In genomic region chr12:4763549-4763948, GRCh38 we compare ENCODE assay signal across 12 cellular contexts. TPM values are rescaled to one million over a fixed set of nuclear protein-coding genes. Genes with fewer than 3 reads are reported as not detected.
DNase-seq lines count a peak whose midpoint lies in the region; ATAC-seq, FAIRE-seq and TF ChIP-seq lines count a peak whose summit lies in the region.
"Had no signal": no experiment of that assay in that cellular context is flagged by ENCODE, and none has a peak within 500 bp of the region (broad histone marks: within the 10 kb centered on the region; RNA-seq: fewer than 3 reads in every experiment).

No MANE protein-coding gene starts in this region.

- no peaks in the 10 kb centered on the region for H3K36me3 Mint-ChIP-seq in activated T-helper 2 cell treated with anti-CD3 and anti-CD28 coated beads, Interferon-gamma antibody, Interleukin-2, Interleukin-4, amounts not matched to agents 10 μg/mL and 5 μg/mL and 100 μg/mL, durations not matched to agents 14 hours and 24 hours and 36 hours (ENCODE audit: low read depth)

- H2AK5ac ChIP-seq in neuronal stem cell (ENCODE audit: low read depth, low read length), result no peak overlapping the region

- H4K20me1 ChIP-seq in K562 (replicated peaks; ENCODE audit: control insufficient read depth, insufficient read depth, low read length), result no peaks in the 10 kb centered on the region

- no peak for FAIRE-seq in K562 (lab: Jason Lieb, UNC)
- no peak for FAIRE-seq in H54 (lab: Jason Lieb, UNC)

- peak in 1 of 2 experiments; percentile 26; a peak in 2 of 4 replicates for TF ChIP-seq RAD21 in K562 (CRISPR knock-in tag; conservative IDR thresholded peaks at IDR 0.05 in 1 of 2, IDR thresholded peaks at IDR 0.05 in 1 of 2)

- H2BK12ac ChIP-seq in neuronal stem cell (ENCODE audit: low read length), result no peak overlapping the region

- H3K4ac ChIP-seq in neuronal stem cell (ENCODE audit: low read length), result no peak overlapping the region

- H3K27me3 ChIP-seq in K562 (ENCODE audit: control insufficient read depth in 2 of 2, insufficient read depth in 2 of 2, low read length in 2 of 2), result peaks cover 0 to 2% of the 10 kb centered on the region in 2 experiments; a peak in 2 of 5 replicates
- no peaks in the 10 kb centered on the region for H3K27me3 ChIP-seq in neuronal stem cell (ENCODE audit: control insufficient read depth in 3 of 3, insufficient read depth in 3 of 3, low read depth in 1 of 3, low read length in 3 of 3)

- H3K9me1 ChIP-seq in K562 (ENCODE audit: control insufficient read depth, insufficient read depth, low read length), result no peaks in the 10 kb centered on the region

- peak; percentile 47 to 54 (median 49); a peak in 5 of 6 replicates for TF ChIP-seq CTCF in K562 (IDR thresholded peaks at IDR 0.05 in 2 of 3, conservative IDR thresholded peaks at IDR 0.05 in 1 of 3; ENCODE audit: insufficient read depth in 2 of 3, low read depth in 1 of 3, low read length in 3 of 3)

- H2AFZ ChIP-seq in K562 (ENCODE audit: low read depth, low read length), result peak overlapping the region; percentile 65
- no peak overlapping the region for H2AFZ ChIP-seq in neuronal stem cell (ENCODE audit: low read length)

- no peak overlapping the region for H2BK120ac ChIP-seq in neuronal stem cell (ENCODE audit: low read depth, low read length)

- ATAC-seq in K562 (peak; percentile 98), GM18502 (IDR thresholded peaks at IDR 0.05; ENCODE audit: poor library complexity, unreplicated experiment) (no peak)
- ATAC-seq: PC-3 had no signal

- H3K4me1 ChIP-seq in K562 (replicated peaks in 1 of 2; ENCODE audit: control insufficient read depth in 2 of 2, insufficient read depth in 2 of 2, low read length in 2 of 2) (peaks cover 0 to 6% of the 10 kb centered on the region in 2 experiments; a peak in 2 of 5 replicates), neuronal stem cell (ENCODE audit: control insufficient read depth in 2 of 2, insufficient read depth in 1 of 2, low read depth in 1 of 2, low read length in 2 of 2) (peaks cover 0 to 2% of the 10 kb centered on the region in 2 donors)

- no TSS peak for BruUV-seq in K562 (replicated peaks; lab: Mats Ljungman, UMichigan)

- no peaks in the 10 kb centered on the region for H3K79me2 ChIP-seq in K562 (ENCODE audit: control insufficient read depth, insufficient read depth, low read length)

- H3K4me2 ChIP-seq in K562 (ENCODE audit: insufficient read depth, low read length) (peak overlapping the region; percentile 60), neuronal stem cell (ENCODE audit: insufficient read depth, low read length, poor library complexity, severe bottlenecking) (no peak overlapping the region)

- CTCF ChIA-PET in K562 (lab: Yijun Ruan, JAX; ENCODE audit: low intra/inter-chr PET ratio), result no interaction called here

- TF ChIP-seq EP300 in K562 (IDR thresholded peaks at IDR 0.05; ENCODE audit: low read length), result no peak

- POLR2A ChIA-PET in K562 (lab: Yijun Ruan, JAX), result interaction anchor here (0.7 kb wide), 1 partner anchor 894 kb away, joined by 3 read pairs; no protein-coding TSS in a partner anchor

- TF ChIP-seq POLR2A in K562 (conservative IDR thresholded peaks at IDR 0.05) (no peak), H54 (IDR thresholded peaks at IDR 0.05; ENCODE audit: low read depth, low read length) (no peak)

- no peak overlapping the region for H4K91ac ChIP-seq in neuronal stem cell (ENCODE audit: low read depth, low read length, poor library complexity)

- H2BK5ac ChIP-seq in neuronal stem cell (ENCODE audit: low read length), result no peak overlapping the region

- no peaks in the 10 kb centered on the region for H3K9me3 Mint-ChIP-seq in activated T-helper 2 cell treated with anti-CD3 and anti-CD28 coated beads, Interferon-gamma antibody, Interleukin-2, Interleukin-4, amounts not matched to agents 10 μg/mL and 5 μg/mL and 100 μg/mL, durations not matched to agents 14 hours and 24 hours and 36 hours

- peak overlapping the region; percentile 63 for H3K18ac ChIP-seq in neuronal stem cell (ENCODE audit: low read length)

- H3K9ac ChIP-seq in K562 (ENCODE audit: insufficient read depth in 1 of 2, low read depth in 2 of 2, low read length in 2 of 2) (no peak overlapping the region), neuronal stem cell (ENCODE audit: low read depth, low read length, poor library complexity) (no peak overlapping the region)

- no peaks in the 10 kb centered on the region for H3K79me1 ChIP-seq in neuronal stem cell (ENCODE audit: low read depth, low read length)

- H3K36me3 ChIP-seq in K562 (ENCODE audit: control insufficient read depth, insufficient read depth, low read length), result no peaks in the 10 kb centered on the region
- H3K36me3 ChIP-seq in neuronal stem cell (replicated peaks in 1 of 2; ENCODE audit: control insufficient read depth in 2 of 2, insufficient read depth in 2 of 2, low read length in 2 of 2), result peaks cover 9 to 34% of the 10 kb centered on the region in 2 donors

- no peak overlapping the region for H3K4me3 Mint-ChIP-seq in activated T-helper 2 cell treated with anti-CD3 and anti-CD28 coated beads, Interferon-gamma antibody, Interleukin-2, Interleukin-4, amounts not matched to agents 10 μg/mL and 5 μg/mL and 100 μg/mL, durations not matched to agents 14 hours and 24 hours and 36 hours (ENCODE audit: low read depth)

- peaks cover 5% of the 10 kb centered on the region for H3K27me3 Mint-ChIP-seq in activated T-helper 2 cell treated with anti-CD3 and anti-CD28 coated beads, Interferon-gamma antibody, Interleukin-2, Interleukin-4, amounts not matched to agents 10 μg/mL and 5 μg/mL and 100 μg/mL, durations not matched to agents 14 hours and 24 hours and 36 hours (ENCODE audit: low read depth)

- no peak overlapping the region for H4K8ac ChIP-seq in neuronal stem cell (ENCODE audit: low read depth, low read length)

- peak; percentile 3 for DNase-seq in EH (ENCODE audit: low read depth)
- peak; percentile 63 for DNase-seq in NCI-H187 treated with DMSO at 0.1 percent for 48 hours (lab: John Stamatoyannopoulos, UW)
- DNase-seq in K562 (ENCODE audit: extremely low read depth in 1 of 4, low spot score in 3 of 4), result peak; percentile 51 to 60 (median 54)
- peak; percentile 61 for DNase-seq in neuronal stem cell (ENCODE audit: low spot score)
- no peak for DNase-seq in H54 (ENCODE audit: insufficient read length, low spot score)
- no peak for DNase-seq in activated T-helper 2 cell treated with anti-CD3 and anti-CD28 coated beads, Interferon-gamma antibody, Interleukin-2, Interleukin-4, amounts not matched to agents 10 μg/mL and 5 μg/mL and 100 μg/mL, durations not matched to agents 14 hours and 24 hours and 36 hours (ENCODE audit: low spot score)
- no peak for DNase-seq in hepatic stellate cell (ENCODE audit: low spot score)
- DNase-seq: cortex of kidney, left cardiac atrium, PC-3 had no signal

- H3K4me1 Mint-ChIP-seq in activated T-helper 2 cell treated with anti-CD3 and anti-CD28 coated beads, Interferon-gamma antibody, Interleukin-2, Interleukin-4, amounts not matched to agents 10 μg/mL and 5 μg/mL and 100 μg/mL, durations not matched to agents 14 hours and 24 hours and 36 hours (ENCODE audit: low read depth), result peaks cover 4% of the 10 kb centered on the region

- intact Hi-C loops in K562 (cut with micrococcal nuclease), result no loop called here
- intact Hi-C loops in activated T-helper 2 cell treated with anti-CD3 and anti-CD28 coated beads, Interferon-gamma antibody, Interleukin-2, Interleukin-4, amounts not matched to agents 10 μg/mL and 5 μg/mL and 100 μg/mL, durations not matched to agents 14 hours and 24 hours and 36 hours (cut with micrococcal nuclease), result no loop called here

- in situ Hi-C loops in K562 (cut with MboI), result no loop called here

- H3K23ac ChIP-seq in neuronal stem cell (ENCODE audit: low read depth, low read length, poor library complexity), result no peak overlapping the region

- H3K4me3 ChIP-seq in K562 (peak overlapping the region; percentile 5; the same call in 1 of the 2 replicates), neuronal stem cell (ENCODE audit: low read length in 2 of 2) (no peak overlapping the region)
- H3K4me3 ChIP-seq: skin epidermis had no signal

- no peak overlapping the region for H3K27ac Mint-ChIP-seq in activated T-helper 2 cell treated with anti-CD3 and anti-CD28 coated beads, Interferon-gamma antibody, Interleukin-2, Interleukin-4, amounts not matched to agents 10 μg/mL and 5 μg/mL and 100 μg/mL, durations not matched to agents 14 hours and 24 hours and 36 hours

- WGBS in K562 (ENCODE audit: insufficient coverage, low coverage, missing lambda C conversion rate), result under 1% methylated on average over 11 of the region's 18 CpGs
- no CpG with 5 or more reads among the region's 18 CpGs for WGBS in neuronal stem cell (ENCODE audit: extremely low coverage in 2 of 2, insufficient read length in 2 of 2, insufficient replicate concordance in 1 of 2), 2 donors

- H3K27ac ChIP-seq in K562 (ENCODE audit: extremely low read depth, low read depth, low read length), result no peak overlapping the region
- H3K27ac ChIP-seq in neuronal stem cell (replicated peaks; ENCODE audit: low read length), result no peak overlapping the region
- H3K27ac ChIP-seq: skin epidermis had no signal

- H3K14ac ChIP-seq in neuronal stem cell (ENCODE audit: low read length), result no peak overlapping the region

- no peaks in the 10 kb centered on the region for H3K9me3 ChIP-seq in K562 (replicated peaks; ENCODE audit: control insufficient read depth, insufficient read depth, low read depth, low read length)
- no peaks in the 10 kb centered on the region for H3K9me3 ChIP-seq in neuronal stem cell (replicated peaks in 1 of 2; ENCODE audit: control insufficient read depth in 2 of 2, insufficient read depth in 1 of 2, low read depth in 1 of 2, low read length in 2 of 2)

- no peak overlapping the region for H2BK15ac ChIP-seq in neuronal stem cell (ENCODE audit: low read length)

RNA-seq across cellular contexts. Expression of gene GALNT8, which starts 43.3 kb away (rescaled TPM):
- total RNA-seq in K562 (2011; cell fraction: chromatin; rRNA removed; ENCODE audit: low replicate concordance), result 0.19 and 0.21 TPM in 2 replicates
- 0.17 and 0.26 TPM in 2 replicates for total RNA-seq in K562 (2011; cell fraction: nucleolus; rRNA removed)
- 0.99 TPM in 1 of 2 replicates, not detected in the other for total RNA-seq in K562 (2011; cell fraction: nucleoplasm; rRNA removed)
- total RNA-seq in K562 (2014; rRNA removed) (not detected in 2 replicates), K562 (2014; rRNA removed; fragmentation: Illumina TruSeq; extraction: Trizol) (0.11 TPM in 1 of 2 replicates, not detected in the other), K562 (2015; rRNA removed; fragmentation: Illumina TruSeq; extraction: Trizol) (not detected in 2 replicates), K562 (2021) (0.07 TPM in 1 of 2 replicates, not detected in the other)
- polyA plus RNA-seq in K562 (2011; rRNA removed) (0.07 TPM in 1 of 2 replicates, not detected in the other), K562 (2014; fragmentation: Illumina TruSeq; extraction: Trizol) (not detected in 2 replicates), K562 (2014; fragmentation: Nextera tagmentation; extraction: Ambion mirVana) (under 1 TPM; 0.21 to 0.23 TPM), K562 (2014; rRNA removed) (0.46 TPM in 1 of 2 replicates, not detected in the other)
- polyA plus RNA-seq in K562 (2011; cell fraction: cytosol; rRNA removed), result 0.10 TPM in 1 of 2 replicates, not detected in the other
- 0.14 and 0.80 TPM in 2 replicates for polyA plus RNA-seq in K562 (2011; cell fraction: nucleus; rRNA removed)
- polyA plus RNA-seq in K562 (2012), result 0.73 TPM in 1 of 2 replicates, not detected in the other
- polyA minus RNA-seq in K562 (2011; rRNA and poly(A)+ RNA removed), result 0.11 and 0.21 TPM in 2 replicates
- polyA minus RNA-seq in K562 (2011; cell fraction: cytosol; rRNA and poly(A)+ RNA removed), result not detected in 2 replicates
- under 0.01 and 0.22 TPM in 2 replicates for polyA minus RNA-seq in K562 (2011; cell fraction: nucleus; rRNA and poly(A)+ RNA removed)
- polyA plus RNA-seq in neuronal stem cell (2013, experiment 1 of 2), result 4.1 TPM
- polyA plus RNA-seq in neuronal stem cell (2013, experiment 2 of 2), result 4.6 TPM
- total RNA-seq in activated T-helper 2 cell treated with anti-CD3 and anti-CD28 coated beads, Interferon-gamma antibody, Interleukin-2, Interleukin-4, amounts not matched to agents 10 μg/mL and 5 μg/mL and 100 μg/mL, durations not matched to agents 14 hours and 24 hours and 36 hours, result 1.2 and 1.4 TPM in 2 replicates
- total RNA-seq: PC-3 had no signal

Comparison
In these comparisons a context has a peak if more than half of its experiments do, and no peak if none do; other contexts are left out.
1. DNase-seq: peak in EH (single experiment), NCI-H187 treated with DMSO at 0.1 percent for 48 hours (single experiment), K562 (4 of 4) and neuronal stem cell (single experiment); none in H54 (single experiment), activated T-helper 2 cell treated with anti-CD3 and anti-CD28 coated beads, Interferon-gamma antibody, Interleukin-2, Interleukin-4, amounts not matched to agents 10 μg/mL and 5 μg/mL and 100 μg/mL, durations not matched to agents 14 hours and 24 hours and 36 hours (single experiment) and hepatic stellate cell (single experiment).